ENCODE assay signal across 8 cellular contexts in the genomic region with DNA sequence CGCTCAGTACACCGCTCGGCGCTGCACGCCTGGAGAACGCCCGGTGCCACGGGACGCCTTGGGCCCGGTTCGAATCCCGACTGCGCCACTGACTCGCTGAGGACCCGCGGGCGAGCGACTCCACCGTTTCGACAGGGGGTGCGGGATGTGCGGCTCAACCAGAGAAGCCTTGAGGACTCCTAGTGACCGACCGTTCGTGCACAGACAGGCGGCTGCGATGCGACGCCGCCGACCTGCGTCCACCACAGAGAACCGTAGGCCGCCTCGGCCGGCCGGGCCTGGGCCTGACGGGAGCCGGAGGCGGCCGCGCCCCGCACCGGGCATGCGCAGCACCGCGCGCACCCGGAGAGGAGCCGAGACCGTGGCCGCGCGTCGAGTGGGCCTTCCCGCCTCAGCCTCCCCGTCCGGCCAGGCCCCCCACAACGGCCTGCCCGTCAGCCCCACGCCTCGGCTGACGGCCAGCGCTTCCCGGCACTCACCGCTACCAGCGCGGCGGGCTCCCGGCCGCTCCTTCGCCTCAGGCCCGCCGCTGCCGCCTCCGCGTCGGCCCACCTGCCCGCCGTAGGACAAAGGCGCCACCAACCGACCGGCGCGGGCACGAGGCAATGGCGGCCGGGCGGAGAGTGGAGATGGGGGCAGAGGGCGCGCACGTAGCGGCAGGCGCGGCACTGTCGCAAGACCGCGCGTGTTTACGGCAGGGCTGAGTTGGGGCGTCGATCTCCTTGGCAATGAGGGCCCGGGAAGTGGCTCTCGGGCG. TPM values are rescaled to one million over a fixed set of nuclear protein-coding genes. Genes with fewer than 3 reads are reported as not detected.
A peak's percentile ranks its signal among the peaks of the same experiment; 100 is the strongest.
DNase-seq lines count a peak whose midpoint lies in the region; TF ChIP-seq lines count a peak whose summit lies in the region.

A gene (minus strand): TSS at position 625 of the 757 bp plus-strand sequence. CDS start 10,538 bp downstream, outside the sequence.

- H3K14ac ChIP-seq in H9 (ENCODE audit: insufficient read depth, low read length): peak within 1 kb of the TSS; percentile 94

- peak in 1 of 4 donors; percentile 54 for TF ChIP-seq POLR2A in stomach (IDR thresholded peaks at IDR 0.05)

- H3K79me1 ChIP-seq in H9 (ENCODE audit: insufficient read depth, low read depth, low read length, poor library complexity, severe bottlenecking): peaks cover 7% of the 10 kb centered on the region

- H3T11ph ChIP-seq in H9 (ENCODE audit: low read length): no peak within 1 kb of the TSS

- H3K4me1 ChIP-seq in ES-I3 (ENCODE audit: insufficient read depth, low read length) (peaks cover 8% of the 10 kb centered on the region; the same call in 1 of the 2 replicates), H9 (ENCODE audit: insufficient read depth, low read length) (no peaks in the 10 kb centered on the region), stomach (peaks cover 38 to 52% (median 48%) of the 10 kb centered on the region in 4 donors)

- peak within 1 kb of the TSS in 2 of 3 experiments; percentile 85 to 95; a peak in 4 of 7 replicates for H3K27ac Mint-ChIP-seq in H9

- peak within 1 kb of the TSS; percentile 88 to 92 for H3K4me3 Mint-ChIP-seq in H9

- H3K27ac ChIP-seq in H9 (ENCODE audit: insufficient read length, low read depth, low read length) (no peak within 1 kb of the TSS), neural cell (ENCODE audit: low read length) (peak within 1 kb of the TSS; percentile 94), stomach (peak within 1 kb of the TSS; percentile 94 to 99 (median 99))

- no peak within 1 kb of the TSS for H2BK120ac ChIP-seq in H9 (ENCODE audit: low read depth, low read length, poor library complexity, severe bottlenecking)

- H4K8ac ChIP-seq in H9 (replicated peaks; ENCODE audit: insufficient read length, low read depth, low read length): no peak within 1 kb of the TSS

- no peaks in the 10 kb centered on the region for H3K27me3 Mint-ChIP-seq in H9 (ENCODE audit: low read depth)

- H4K20me1 ChIP-seq in H9 (ENCODE audit: control insufficient read depth, insufficient read depth, insufficient read length) (no peaks in the 10 kb centered on the region), neural cell (ENCODE audit: insufficient read depth) (peaks cover 21% of the 10 kb centered on the region)

- no peaks in the 10 kb centered on the region for H3F3A ChIP-seq in neural cell (ENCODE audit: insufficient read depth, low read length, poor library complexity, severe bottlenecking)

- intact Hi-C loops in stomach (cut with DNase I; ENCODE audit: low total_unique reads): loop anchor here (10.0 kb wide), 1 partner anchor 75 kb away; no protein-coding TSS in a partner anchor

- no peak within 1 kb of the TSS for H4K91ac ChIP-seq in H9 (ENCODE audit: insufficient read length, low read depth, low read length)

- TF ChIP-seq CTCF in H9 (conservative IDR thresholded peaks at IDR 0.05): peak; percentile 25; the same call in 1 of the 3 replicates
- peak; percentile 69 for TF ChIP-seq CTCF in neural cell (IDR thresholded peaks at IDR 0.05; ENCODE audit: poor library complexity, severe bottlenecking)
- peak in 1 of 7 experiments; percentile 32 for TF ChIP-seq CTCF in stomach (IDR thresholded peaks at IDR 0.05)

- H2AFZ ChIP-seq in H9 (ENCODE audit: low read length): no peak within 1 kb of the TSS
- H2AFZ ChIP-seq in neural cell (ENCODE audit: low read depth, low read length): peak within 1 kb of the TSS; percentile 43

- peak; percentile 97 for DNase-seq in H9
- peak; percentile 97 for DNase-seq in M059J (ENCODE audit: low read depth)
- peak; percentile 90 to 93 for DNase-seq in SHP77 (lab: John Stamatoyannopoulos, UW)
- peak; percentile 98 for DNase-seq in activated effector memory CD4-positive, alpha-beta T cell treated with anti-CD3 and anti-CD28 coated beads, Interleukin-2, amount 50 U/mL, for 16 hours
- peak; percentile 91 for DNase-seq in fibroblast of the conjunctiva (ENCODE audit: low read depth)
- peak; percentile 95 for DNase-seq in stomach

- H3K4me1 Mint-ChIP-seq in H9: peaks cover 29 to 30% of the 10 kb centered on the region in 2 experiments

- H2BK12ac ChIP-seq in H9 (ENCODE audit: insufficient read length, low read depth, low read length): no peak within 1 kb of the TSS

- H3K23ac ChIP-seq in H9 (ENCODE audit: insufficient read length, low read depth, low read length): no peak within 1 kb of the TSS

- H3K79me2 ChIP-seq in H9 (ENCODE audit: insufficient read depth, low read length) (peaks cover 25% of the 10 kb centered on the region; the same call in 1 of the 2 replicates), neural cell (replicated peaks; ENCODE audit: insufficient read depth, low read length) (peaks cover 49% of the 10 kb centered on the region)

- peak within 1 kb of the TSS; percentile 94 for H3K18ac ChIP-seq in H9 (ENCODE audit: insufficient read length, low read depth, low read length)

- no CpG with 5 or more reads among the region's 105 CpGs for WGBS in H9 (ENCODE audit: extremely low coverage, insufficient read length, low lambda C conversion rate)
- 0 to 1% (median 0%) methylated on average over 5 to 105 of the region's 105 CpGs for WGBS in stomach, 5 donors

- no peak within 1 kb of the TSS for H2BK15ac ChIP-seq in H9 (ENCODE audit: low read depth, low read length)

- H2BK5ac ChIP-seq in H9 (ENCODE audit: insufficient read length, low read length): no peak within 1 kb of the TSS

- no peak within 1 kb of the TSS for H3K56ac ChIP-seq in H9 (ENCODE audit: insufficient read length, low read depth, low read length)

- no peak within 1 kb of the TSS for H4K5ac ChIP-seq in H9 (ENCODE audit: insufficient read length, low read depth, low read length)

- TF ChIP-seq EP300 in neural cell (conservative IDR thresholded peaks at IDR 0.05; ENCODE audit: poor library complexity, severe bottlenecking) (peak; percentile 83), stomach (IDR thresholded peaks at IDR 0.05) (no peak)

- no peaks in the 10 kb centered on the region for H3K9me2 ChIP-seq in neural cell (ENCODE audit: insufficient read depth, low read length)

- TF ChIP-seq RAD21 in neural cell (conservative IDR thresholded peaks at IDR 0.05): peak; percentile 63

- no peak within 1 kb of the TSS for H2BK20ac ChIP-seq in H9 (ENCODE audit: low read depth, low read length, poor library complexity, severe bottlenecking)

- no peaks in the 10 kb centered on the region for H3K36me3 ChIP-seq in ES-I3 (ENCODE audit: insufficient read depth, low read length)
- H3K36me3 ChIP-seq in neural cell (ENCODE audit: insufficient read depth, low read length): no peaks in the 10 kb centered on the region
- no peaks in the 10 kb centered on the region for H3K36me3 ChIP-seq in stomach

- H3K9ac ChIP-seq in ES-I3 (ENCODE audit: low read depth, low read length) (peak within 1 kb of the TSS; percentile 99), H9 (ENCODE audit: extremely low read depth, insufficient read length, low read length) (peak within 1 kb of the TSS; percentile 92), neural cell (ENCODE audit: low read length) (peak within 1 kb of the TSS; percentile 97)

- H3K4me2 ChIP-seq in H9 (ENCODE audit: insufficient read depth, insufficient read length, low read length) (peak within 1 kb of the TSS; percentile 91), neural cell (ENCODE audit: low read length) (peak within 1 kb of the TSS; percentile 99)

- H3K4ac ChIP-seq in H9 (ENCODE audit: low read depth, low read length): no peak within 1 kb of the TSS; the same call in 1 of the 2 replicates

- H3K23me2 ChIP-seq in H9 (ENCODE audit: insufficient read length, low read depth, low read length, poor library complexity, severe bottlenecking): peaks cover 9% of the 10 kb centered on the region

- H2AK5ac ChIP-seq in H9 (ENCODE audit: insufficient read length, low read length): no peak within 1 kb of the TSS

- no peaks in the 10 kb centered on the region for H3K9me3 ChIP-seq in ES-I3 (ENCODE audit: control insufficient read depth, insufficient read depth, low read length)
- H3K9me3 ChIP-seq in H9 (ENCODE audit: control insufficient read depth, low read depth, low read length): no peaks in the 10 kb centered on the region
- H3K9me3 ChIP-seq in neural cell (ENCODE audit: low read length): no peaks in the 10 kb centered on the region
- no peaks in the 10 kb centered on the region for H3K9me3 ChIP-seq in stomach

- peak within 1 kb of the TSS; percentile 98 for H3K4me3 ChIP-seq in neural cell (ENCODE audit: low read length)
- peak within 1 kb of the TSS; percentile 66 to 85 (median 80) for H3K4me3 ChIP-seq in stomach

- H3K9me3 Mint-ChIP-seq in H9: peaks cover 0 to 3% of the 10 kb centered on the region in 2 experiments; a peak in 1 of 5 replicates

- no peaks in the 10 kb centered on the region for H3K36me3 Mint-ChIP-seq in H9 (ENCODE audit: insufficient read depth in 1 of 3, low read depth in 3 of 3)

- H3K27me3 ChIP-seq in H9 (ENCODE audit: insufficient read depth, low read length) (no peaks in the 10 kb centered on the region), neural cell (ENCODE audit: insufficient read depth, low read depth, low read length) (no peaks in the 10 kb centered on the region), stomach (no peaks in the 10 kb centered on the region)

TF ChIP-seq in neural cell, 6 proteins besides CTCF, POLR2A, EP300 and RAD21 (continues in another document):
- no peak for TF ChIP-seq MXI1 (conservative IDR thresholded peaks at IDR 0.05; ENCODE audit: poor library complexity, severe bottlenecking)

RNA-seq across cellular contexts. Expression of the gene that starts here (rescaled TPM):
- total RNA-seq in H9 (2021) (55.7 and 60.1 TPM in 2 replicates), stomach (10 to 100 TPM in 2 of 5 donors, 1 to 10 TPM in 3; 4.3 to 58.9 (median 9.5) TPM)
- 20.0 and 24.0 TPM in 2 replicates for total RNA-seq in M059J (2014; rRNA removed; shearing (Covaris generic))
- polyA plus RNA-seq in neural cell (23.0 and 29.9 TPM in 2 replicates), stomach (10 to 100 TPM; 11.2 to 17.7 (median 11.6) TPM)
- polyA minus RNA-seq in neural cell: 41.3 and 41.4 TPM in 2 replicates
